22 cellular contexts compared by ENCODE assay signal in genomic region chr20:44051661-44052000, GRCh38.
"Had no signal": no experiment of that assay in that cellular context is flagged by ENCODE, and none has a peak within 500 bp of the region (broad histone marks: within the 10 kb centered on the region; RNA-seq: fewer than 3 reads in every experiment).

No MANE protein-coding gene starts in this region.

- ATAC-seq: activated CD8-positive, alpha-beta T cell treated with anti-CD3 and anti-CD28 coated beads for 36 hours; activated naive CD8-positive, alpha-beta T cell treated with anti-CD3 and anti-CD28 coated beads, Interleukin-2, amount 50 U/mL, for 24 hours; mucosa of descending colon; pancreas had no signal

- H3K4me3 Mint-ChIP-seq: activated CD4-positive, alpha-beta T cell treated with anti-CD3 and anti-CD28 coated beads, Interleukin-2, amount 10 ng/mL, durations not matched to agents 24 days and 14 days; activated CD8-positive, alpha-beta T cell treated with anti-CD3 and anti-CD28 coated beads for 36 hours; activated naive CD8-positive, alpha-beta T cell treated with anti-CD3 and anti-CD28 coated beads, Interleukin-2, amount 50 U/mL, for 24 hours; activated T-helper 1 cell treated with anti-CD3 and anti-CD28 coated beads, Interleukin-12 subunit alpha, Interleukin-12 subunit beta, Interleukin-2, Interleukin-4 antibody, amounts not matched to agents 30 ng/mL and 10 ng/mL and 1 ng/mL, durations not matched to agents 14 hours and 24 hours and 36 hours; brain; memory B cell; naive B cell; neural crest cell had no signal

- H3K36me3 ChIP-seq: left ventricle myocardium inferior, pancreas, tibial artery, vagina had no signal

- H3K27me3 Mint-ChIP-seq: activated CD8-positive, alpha-beta T cell treated with anti-CD3 and anti-CD28 coated beads for 36 hours; activated naive CD8-positive, alpha-beta T cell treated with anti-CD3 and anti-CD28 coated beads, Interleukin-2, amount 50 U/mL, for 24 hours; brain had no signal

- H3K27ac Mint-ChIP-seq: activated CD4-positive, alpha-beta T cell treated with anti-CD3 and anti-CD28 coated beads, Interleukin-2, amount 10 ng/mL, durations not matched to agents 24 days and 14 days; activated CD8-positive, alpha-beta T cell treated with anti-CD3 and anti-CD28 coated beads for 36 hours; activated naive CD8-positive, alpha-beta T cell treated with anti-CD3 and anti-CD28 coated beads, Interleukin-2, amount 50 U/mL, for 24 hours; activated T-helper 1 cell treated with anti-CD3 and anti-CD28 coated beads, Interleukin-12 subunit alpha, Interleukin-12 subunit beta, Interleukin-2, Interleukin-4 antibody, amounts not matched to agents 30 ng/mL and 10 ng/mL and 1 ng/mL, durations not matched to agents 14 hours and 24 hours and 36 hours; brain; memory B cell; naive B cell had no signal

- H3K9me3 ChIP-seq: left ventricle myocardium inferior, mucosa of descending colon, pancreas, tibial artery, vagina had no signal

- H3K36me3 Mint-ChIP-seq: brain, memory B cell, naive B cell had no signal

- H3K4me3 ChIP-seq: left ventricle myocardium inferior, mucosa of descending colon, pancreas, tibial artery, vagina had no signal

- H3K4me1 Mint-ChIP-seq: activated CD4-positive, alpha-beta T cell treated with anti-CD3 and anti-CD28 coated beads, Interleukin-2, amount 10 ng/mL, durations not matched to agents 24 days and 14 days; brain; naive B cell; neural crest cell had no signal

- H3K4me1 ChIP-seq: left ventricle myocardium inferior, pancreas, tibial artery, vagina had no signal

- H3K9me3 Mint-ChIP-seq: activated CD4-positive, alpha-beta T cell treated with anti-CD3 and anti-CD28 coated beads, Interleukin-2, amount 10 ng/mL, durations not matched to agents 24 days and 14 days; activated CD8-positive, alpha-beta T cell treated with anti-CD3 and anti-CD28 coated beads for 36 hours; activated naive CD8-positive, alpha-beta T cell treated with anti-CD3 and anti-CD28 coated beads, Interleukin-2, amount 50 U/mL, for 24 hours; activated T-helper 1 cell treated with anti-CD3 and anti-CD28 coated beads, Interleukin-12 subunit alpha, Interleukin-12 subunit beta, Interleukin-2, Interleukin-4 antibody, amounts not matched to agents 30 ng/mL and 10 ng/mL and 1 ng/mL, durations not matched to agents 14 hours and 24 hours and 36 hours; memory B cell; naive B cell; neural crest cell had no signal

- H3K27ac ChIP-seq: left ventricle myocardium inferior, pancreas, tibial artery, vagina had no signal

- H3K27me3 ChIP-seq: pancreas, tibial artery, vagina had no signal

- DNase-seq: activated CD4-positive, alpha-beta T cell treated with anti-CD3 and anti-CD28 coated beads, Interleukin-2, amount 10 ng/mL, durations not matched to agents 24 days and 14 days; activated CD8-positive, alpha-beta T cell treated with anti-CD3 and anti-CD28 coated beads for 36 hours; activated naive CD4-positive, alpha-beta T cell treated with Interleukin-2 at 50 U/mL for 16 hours; activated naive CD8-positive, alpha-beta T cell treated with anti-CD3 and anti-CD28 coated beads, Interleukin-2, amount 50 U/mL, for 24 hours; anterior cingulate cortex; caudate nucleus; foreskin melanocyte; glutamatergic neuron; kidney; left ventricle myocardium inferior; naive B cell; stimulated activated CD8-positive, alpha-beta memory T cell treated with anti-CD3 and anti-CD28 coated beads, Interleukin-4, amount 100 ng/mL, for 48 hours; stimulated activated naive CD4-positive, alpha-beta T cell; T1000 had no signal
